2 cellular contexts compared by ENCODE assay signal in the genomic region with DNA sequence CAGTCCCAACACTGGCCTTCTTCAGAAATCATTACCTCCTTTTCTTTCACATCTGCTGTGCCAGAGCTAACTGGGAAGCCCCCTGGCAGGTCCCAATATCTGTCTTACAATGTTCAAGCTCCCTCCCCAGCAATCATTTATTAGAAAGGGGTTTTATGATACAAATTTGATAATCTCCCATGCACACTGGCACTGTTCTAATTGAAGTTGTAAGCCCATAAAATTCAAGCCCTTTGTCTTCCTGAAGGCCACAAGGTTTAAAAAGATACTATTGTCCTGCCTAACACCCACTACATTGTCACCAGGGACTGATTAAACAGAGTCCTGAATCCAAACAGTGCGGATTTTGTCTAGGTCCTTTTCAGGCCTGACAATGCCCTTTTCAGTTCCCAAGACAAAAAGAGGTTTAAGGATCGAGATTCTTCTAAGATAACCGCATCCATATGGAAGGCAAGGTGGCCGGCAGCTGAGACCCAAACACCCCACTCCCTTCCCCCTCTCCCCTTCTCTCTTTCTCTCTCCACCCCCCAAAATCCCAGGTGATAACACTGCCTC.
TF ChIP-seq lines count a peak whose summit lies in the region.

No MANE protein-coding gene starts in this region.

TF ChIP-seq in GM23338, 12 proteins besides CTCF, POLR2A, EP300 and RAD21:
- TF ChIP-seq, protein P1, sequence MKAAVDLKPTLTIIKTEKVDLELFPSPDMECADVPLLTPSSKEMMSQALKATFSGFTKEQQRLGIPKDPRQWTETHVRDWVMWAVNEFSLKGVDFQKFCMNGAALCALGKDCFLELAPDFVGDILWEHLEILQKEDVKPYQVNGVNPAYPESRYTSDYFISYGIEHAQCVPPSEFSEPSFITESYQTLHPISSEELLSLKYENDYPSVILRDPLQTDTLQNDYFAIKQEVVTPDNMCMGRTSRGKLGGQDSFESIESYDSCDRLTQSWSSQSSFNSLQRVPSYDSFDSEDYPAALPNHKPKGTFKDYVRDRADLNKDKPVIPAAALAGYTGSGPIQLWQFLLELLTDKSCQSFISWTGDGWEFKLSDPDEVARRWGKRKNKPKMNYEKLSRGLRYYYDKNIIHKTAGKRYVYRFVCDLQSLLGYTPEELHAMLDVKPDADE (IDR thresholded peaks at IDR 0.05) = no peak
- peak; percentile 43 for TF ChIP-seq EZH2 (IDR thresholded peaks at IDR 0.05; ENCODE audit: low read depth, unreplicated experiment)

TF ChIP-seq in H1, 55 proteins besides CTCF, POLR2A, EP300 and RAD21:
- no peak for TF ChIP-seq CBX8 (IDR thresholded peaks at IDR 0.05; ENCODE audit: borderline replicate concordance, low read depth, low read length)
- no peak for TF ChIP-seq NRF1 (IDR thresholded peaks at IDR 0.05; ENCODE audit: low read depth, low read length)
- no peak for TF ChIP-seq YY1 (IDR thresholded peaks at IDR 0.05; ENCODE audit: low read depth, low read length)
- TF ChIP-seq NANOG (IDR thresholded peaks at IDR 0.05; ENCODE audit: insufficient read depth, low read depth, low read length, poor library complexity, severe bottlenecking) = no peak
- TF ChIP-seq, protein P2, sequence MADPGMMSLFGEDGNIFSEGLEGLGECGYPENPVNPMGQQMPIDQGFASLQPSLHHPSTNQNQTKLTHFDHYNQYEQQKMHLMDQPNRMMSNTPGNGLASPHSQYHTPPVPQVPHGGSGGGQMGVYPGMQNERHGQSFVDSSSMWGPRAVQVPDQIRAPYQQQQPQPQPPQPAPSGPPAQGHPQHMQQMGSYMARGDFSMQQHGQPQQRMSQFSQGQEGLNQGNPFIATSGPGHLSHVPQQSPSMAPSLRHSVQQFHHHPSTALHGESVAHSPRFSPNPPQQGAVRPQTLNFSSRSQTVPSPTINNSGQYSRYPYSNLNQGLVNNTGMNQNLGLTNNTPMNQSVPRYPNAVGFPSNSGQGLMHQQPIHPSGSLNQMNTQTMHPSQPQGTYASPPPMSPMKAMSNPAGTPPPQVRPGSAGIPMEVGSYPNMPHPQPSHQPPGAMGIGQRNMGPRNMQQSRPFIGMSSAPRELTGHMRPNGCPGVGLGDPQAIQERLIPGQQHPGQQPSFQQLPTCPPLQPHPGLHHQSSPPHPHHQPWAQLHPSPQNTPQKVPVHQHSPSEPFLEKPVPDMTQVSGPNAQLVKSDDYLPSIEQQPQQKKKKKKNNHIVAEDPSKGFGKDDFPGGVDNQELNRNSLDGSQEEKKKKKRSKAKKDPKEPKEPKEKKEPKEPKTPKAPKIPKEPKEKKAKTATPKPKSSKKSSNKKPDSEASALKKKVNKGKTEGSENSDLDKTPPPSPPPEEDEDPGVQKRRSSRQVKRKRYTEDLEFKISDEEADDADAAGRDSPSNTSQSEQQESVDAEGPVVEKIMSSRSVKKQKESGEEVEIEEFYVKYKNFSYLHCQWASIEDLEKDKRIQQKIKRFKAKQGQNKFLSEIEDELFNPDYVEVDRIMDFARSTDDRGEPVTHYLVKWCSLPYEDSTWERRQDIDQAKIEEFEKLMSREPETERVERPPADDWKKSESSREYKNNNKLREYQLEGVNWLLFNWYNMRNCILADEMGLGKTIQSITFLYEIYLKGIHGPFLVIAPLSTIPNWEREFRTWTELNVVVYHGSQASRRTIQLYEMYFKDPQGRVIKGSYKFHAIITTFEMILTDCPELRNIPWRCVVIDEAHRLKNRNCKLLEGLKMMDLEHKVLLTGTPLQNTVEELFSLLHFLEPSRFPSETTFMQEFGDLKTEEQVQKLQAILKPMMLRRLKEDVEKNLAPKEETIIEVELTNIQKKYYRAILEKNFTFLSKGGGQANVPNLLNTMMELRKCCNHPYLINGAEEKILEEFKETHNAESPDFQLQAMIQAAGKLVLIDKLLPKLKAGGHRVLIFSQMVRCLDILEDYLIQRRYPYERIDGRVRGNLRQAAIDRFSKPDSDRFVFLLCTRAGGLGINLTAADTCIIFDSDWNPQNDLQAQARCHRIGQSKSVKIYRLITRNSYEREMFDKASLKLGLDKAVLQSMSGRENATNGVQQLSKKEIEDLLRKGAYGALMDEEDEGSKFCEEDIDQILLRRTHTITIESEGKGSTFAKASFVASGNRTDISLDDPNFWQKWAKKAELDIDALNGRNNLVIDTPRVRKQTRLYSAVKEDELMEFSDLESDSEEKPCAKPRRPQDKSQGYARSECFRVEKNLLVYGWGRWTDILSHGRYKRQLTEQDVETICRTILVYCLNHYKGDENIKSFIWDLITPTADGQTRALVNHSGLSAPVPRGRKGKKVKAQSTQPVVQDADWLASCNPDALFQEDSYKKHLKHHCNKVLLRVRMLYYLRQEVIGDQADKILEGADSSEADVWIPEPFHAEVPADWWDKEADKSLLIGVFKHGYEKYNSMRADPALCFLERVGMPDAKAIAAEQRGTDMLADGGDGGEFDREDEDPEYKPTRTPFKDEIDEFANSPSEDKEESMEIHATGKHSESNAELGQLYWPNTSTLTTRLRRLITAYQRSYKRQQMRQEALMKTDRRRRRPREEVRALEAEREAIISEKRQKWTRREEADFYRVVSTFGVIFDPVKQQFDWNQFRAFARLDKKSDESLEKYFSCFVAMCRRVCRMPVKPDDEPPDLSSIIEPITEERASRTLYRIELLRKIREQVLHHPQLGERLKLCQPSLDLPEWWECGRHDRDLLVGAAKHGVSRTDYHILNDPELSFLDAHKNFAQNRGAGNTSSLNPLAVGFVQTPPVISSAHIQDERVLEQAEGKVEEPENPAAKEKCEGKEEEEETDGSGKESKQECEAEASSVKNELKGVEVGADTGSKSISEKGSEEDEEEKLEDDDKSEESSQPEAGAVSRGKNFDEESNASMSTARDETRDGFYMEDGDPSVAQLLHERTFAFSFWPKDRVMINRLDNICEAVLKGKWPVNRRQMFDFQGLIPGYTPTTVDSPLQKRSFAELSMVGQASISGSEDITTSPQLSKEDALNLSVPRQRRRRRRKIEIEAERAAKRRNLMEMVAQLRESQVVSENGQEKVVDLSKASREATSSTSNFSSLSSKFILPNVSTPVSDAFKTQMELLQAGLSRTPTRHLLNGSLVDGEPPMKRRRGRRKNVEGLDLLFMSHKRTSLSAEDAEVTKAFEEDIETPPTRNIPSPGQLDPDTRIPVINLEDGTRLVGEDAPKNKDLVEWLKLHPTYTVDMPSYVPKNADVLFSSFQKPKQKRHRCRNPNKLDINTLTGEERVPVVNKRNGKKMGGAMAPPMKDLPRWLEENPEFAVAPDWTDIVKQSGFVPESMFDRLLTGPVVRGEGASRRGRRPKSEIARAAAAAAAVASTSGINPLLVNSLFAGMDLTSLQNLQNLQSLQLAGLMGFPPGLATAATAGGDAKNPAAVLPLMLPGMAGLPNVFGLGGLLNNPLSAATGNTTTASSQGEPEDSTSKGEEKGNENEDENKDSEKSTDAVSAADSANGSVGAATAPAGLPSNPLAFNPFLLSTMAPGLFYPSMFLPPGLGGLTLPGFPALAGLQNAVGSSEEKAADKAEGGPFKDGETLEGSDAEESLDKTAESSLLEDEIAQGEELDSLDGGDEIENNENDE (IDR thresholded peaks at IDR 0.05; ENCODE audit: insufficient replicate concordance, low read length) = no peak
- no peak for TF ChIP-seq FOSL1 (IDR thresholded peaks at IDR 0.05; ENCODE audit: insufficient read depth, low read depth, low read length)
- TF ChIP-seq CREB1 (IDR thresholded peaks at IDR 0.05) = no peak
- no peak for TF ChIP-seq RFX5 (IDR thresholded peaks at IDR 0.05; ENCODE audit: borderline replicate concordance, low read depth, low read length)
- TF ChIP-seq CHD2 (IDR thresholded peaks at IDR 0.05; ENCODE audit: low read length) = no peak
